In the genomic region with DNA sequence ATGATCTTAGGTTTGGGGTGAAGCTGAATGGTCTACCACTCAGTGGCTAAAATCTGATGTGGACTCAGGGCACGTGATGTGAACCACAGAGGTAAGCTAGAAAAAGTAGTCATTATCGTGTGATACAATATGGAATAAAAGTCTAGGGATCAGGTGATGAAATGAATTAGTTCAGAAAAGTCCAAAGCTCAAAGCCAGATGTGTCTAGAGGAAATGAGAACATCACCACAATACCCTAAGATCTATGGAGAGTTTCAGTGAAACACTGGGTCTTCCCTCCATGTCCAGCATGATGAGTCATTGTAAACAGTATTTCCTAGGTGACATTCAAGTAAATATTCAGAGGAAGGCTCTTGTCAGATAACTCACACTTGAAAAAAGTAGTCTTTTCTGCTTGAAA, we compare ENCODE assay signal across 2 cellular contexts.
TF ChIP-seq lines count a peak whose summit lies in the region.

No MANE protein-coding gene starts in this region.

TF ChIP-seq in SK-N-SH treated with all-trans-retinoic acid at 6 μM for 48 hours, 23 proteins besides CTCF, POLR2A, EP300 and RAD21 (continued from another document):
- TF ChIP-seq, protein P1, sequence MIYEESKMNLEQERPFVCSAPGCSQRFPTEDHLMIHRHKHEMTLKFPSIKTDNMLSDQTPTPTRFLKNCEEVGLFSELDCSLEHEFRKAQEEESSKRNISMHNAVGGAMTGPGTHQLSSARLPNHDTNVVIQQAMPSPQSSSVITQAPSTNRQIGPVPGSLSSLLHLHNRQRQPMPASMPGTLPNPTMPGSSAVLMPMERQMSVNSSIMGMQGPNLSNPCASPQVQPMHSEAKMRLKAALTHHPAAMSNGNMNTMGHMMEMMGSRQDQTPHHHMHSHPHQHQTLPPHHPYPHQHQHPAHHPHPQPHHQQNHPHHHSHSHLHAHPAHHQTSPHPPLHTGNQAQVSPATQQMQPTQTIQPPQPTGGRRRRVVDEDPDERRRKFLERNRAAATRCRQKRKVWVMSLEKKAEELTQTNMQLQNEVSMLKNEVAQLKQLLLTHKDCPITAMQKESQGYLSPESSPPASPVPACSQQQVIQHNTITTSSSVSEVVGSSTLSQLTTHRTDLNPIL (CRISPR knock-in tag; IDR thresholded peaks at IDR 0.05; ENCODE audit: low read depth) = no peak
- TF ChIP-seq GLIS3 (CRISPR knock-in tag; IDR thresholded peaks at IDR 0.05) (no peak), PPARA (CRISPR knock-in tag; IDR thresholded peaks at IDR 0.05; ENCODE audit: borderline replicate concordance) (no peak), SNAI2 (CRISPR knock-in tag; IDR thresholded peaks at IDR 0.05) (no peak), ZFP30 (CRISPR knock-in tag; IDR thresholded peaks at IDR 0.05) (no peak), TCF4 (CRISPR knock-in tag; IDR thresholded peaks at IDR 0.05; ENCODE audit: borderline replicate concordance) (no peak), ZNF70 (CRISPR knock-in tag; IDR thresholded peaks at IDR 0.05) (no peak), TOX (CRISPR knock-in tag; IDR thresholded peaks at IDR 0.05; ENCODE audit: borderline replicate concordance) (no peak), RARB (CRISPR knock-in tag; IDR thresholded peaks at IDR 0.05) (no peak)
- TF ChIP-seq, protein P2, sequence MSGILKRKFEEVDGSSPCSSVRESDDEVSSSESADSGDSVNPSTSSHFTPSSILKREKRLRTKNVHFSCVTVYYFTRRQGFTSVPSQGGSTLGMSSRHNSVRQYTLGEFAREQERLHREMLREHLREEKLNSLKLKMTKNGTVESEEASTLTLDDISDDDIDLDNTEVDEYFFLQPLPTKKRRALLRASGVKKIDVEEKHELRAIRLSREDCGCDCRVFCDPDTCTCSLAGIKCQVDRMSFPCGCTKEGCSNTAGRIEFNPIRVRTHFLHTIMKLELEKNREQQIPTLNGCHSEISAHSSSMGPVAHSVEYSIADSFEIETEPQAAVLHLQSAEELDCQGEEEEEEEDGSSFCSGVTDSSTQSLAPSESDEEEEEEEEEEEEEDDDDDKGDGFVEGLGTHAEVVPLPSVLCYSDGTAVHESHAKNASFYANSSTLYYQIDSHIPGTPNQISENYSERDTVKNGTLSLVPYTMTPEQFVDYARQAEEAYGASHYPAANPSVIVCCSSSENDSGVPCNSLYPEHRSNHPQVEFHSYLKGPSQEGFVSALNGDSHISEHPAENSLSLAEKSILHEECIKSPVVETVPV (CRISPR knock-in tag; IDR thresholded peaks at IDR 0.05) = no peak
- TF ChIP-seq, protein P3, sequence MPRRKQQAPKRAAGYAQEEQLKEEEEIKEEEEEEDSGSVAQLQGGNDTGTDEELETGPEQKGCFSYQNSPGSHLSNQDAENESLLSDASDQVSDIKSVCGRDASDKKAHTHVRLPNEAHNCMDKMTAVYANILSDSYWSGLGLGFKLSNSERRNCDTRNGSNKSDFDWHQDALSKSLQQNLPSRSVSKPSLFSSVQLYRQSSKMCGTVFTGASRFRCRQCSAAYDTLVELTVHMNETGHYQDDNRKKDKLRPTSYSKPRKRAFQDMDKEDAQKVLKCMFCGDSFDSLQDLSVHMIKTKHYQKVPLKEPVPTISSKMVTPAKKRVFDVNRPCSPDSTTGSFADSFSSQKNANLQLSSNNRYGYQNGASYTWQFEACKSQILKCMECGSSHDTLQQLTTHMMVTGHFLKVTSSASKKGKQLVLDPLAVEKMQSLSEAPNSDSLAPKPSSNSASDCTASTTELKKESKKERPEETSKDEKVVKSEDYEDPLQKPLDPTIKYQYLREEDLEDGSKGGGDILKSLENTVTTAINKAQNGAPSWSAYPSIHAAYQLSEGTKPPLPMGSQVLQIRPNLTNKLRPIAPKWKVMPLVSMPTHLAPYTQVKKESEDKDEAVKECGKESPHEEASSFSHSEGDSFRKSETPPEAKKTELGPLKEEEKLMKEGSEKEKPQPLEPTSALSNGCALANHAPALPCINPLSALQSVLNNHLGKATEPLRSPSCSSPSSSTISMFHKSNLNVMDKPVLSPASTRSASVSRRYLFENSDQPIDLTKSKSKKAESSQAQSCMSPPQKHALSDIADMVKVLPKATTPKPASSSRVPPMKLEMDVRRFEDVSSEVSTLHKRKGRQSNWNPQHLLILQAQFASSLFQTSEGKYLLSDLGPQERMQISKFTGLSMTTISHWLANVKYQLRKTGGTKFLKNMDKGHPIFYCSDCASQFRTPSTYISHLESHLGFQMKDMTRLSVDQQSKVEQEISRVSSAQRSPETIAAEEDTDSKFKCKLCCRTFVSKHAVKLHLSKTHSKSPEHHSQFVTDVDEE (CRISPR knock-in tag; IDR thresholded peaks at IDR 0.05) = no peak

TF ChIP-seq in SK-N-SH, 30 proteins besides CTCF, POLR2A, EP300 and RAD21 (continued from another document):
- TF ChIP-seq, protein P4, sequence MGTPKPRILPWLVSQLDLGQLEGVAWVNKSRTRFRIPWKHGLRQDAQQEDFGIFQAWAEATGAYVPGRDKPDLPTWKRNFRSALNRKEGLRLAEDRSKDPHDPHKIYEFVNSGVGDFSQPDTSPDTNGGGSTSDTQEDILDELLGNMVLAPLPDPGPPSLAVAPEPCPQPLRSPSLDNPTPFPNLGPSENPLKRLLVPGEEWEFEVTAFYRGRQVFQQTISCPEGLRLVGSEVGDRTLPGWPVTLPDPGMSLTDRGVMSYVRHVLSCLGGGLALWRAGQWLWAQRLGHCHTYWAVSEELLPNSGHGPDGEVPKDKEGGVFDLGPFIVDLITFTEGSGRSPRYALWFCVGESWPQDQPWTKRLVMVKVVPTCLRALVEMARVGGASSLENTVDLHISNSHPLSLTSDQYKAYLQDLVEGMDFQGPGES (IDR thresholded peaks at IDR 0.05; ENCODE audit: low read depth, low read length) = no peak
- TF ChIP-seq CHD2 (IDR thresholded peaks at IDR 0.05; ENCODE audit: low read length, partially characterized antibody) (no peak), TAF1 (IDR thresholded peaks at IDR 0.05; ENCODE audit: borderline replicate concordance, low read depth, low read length) (no peak), EZH2phosphoT487 (IDR thresholded peaks at IDR 0.05; ENCODE audit: borderline replicate concordance, low read depth) (no peak), ELF1 (IDR thresholded peaks at IDR 0.05) (no peak), RFX5 (IDR thresholded peaks at IDR 0.05; ENCODE audit: low read length) (no peak), FOSL2 (IDR thresholded peaks at IDR 0.05; ENCODE audit: borderline replicate concordance, low read depth) (no peak), FOXM1 (IDR thresholded peaks at IDR 0.05; ENCODE audit: low read depth) (no peak), RCOR1 (IDR thresholded peaks at IDR 0.05; ENCODE audit: low read length) (no peak), SMC3 (IDR thresholded peaks at IDR 0.05; ENCODE audit: low read depth, low read length) (no peak), MEF2A (IDR thresholded peaks at IDR 0.05; ENCODE audit: borderline replicate concordance, low read depth) (no peak), POLR2AphosphoS5 (IDR thresholded peaks at IDR 0.05; ENCODE audit: low read depth, low read length) (no peak)
- TF ChIP-seq, protein P5, sequence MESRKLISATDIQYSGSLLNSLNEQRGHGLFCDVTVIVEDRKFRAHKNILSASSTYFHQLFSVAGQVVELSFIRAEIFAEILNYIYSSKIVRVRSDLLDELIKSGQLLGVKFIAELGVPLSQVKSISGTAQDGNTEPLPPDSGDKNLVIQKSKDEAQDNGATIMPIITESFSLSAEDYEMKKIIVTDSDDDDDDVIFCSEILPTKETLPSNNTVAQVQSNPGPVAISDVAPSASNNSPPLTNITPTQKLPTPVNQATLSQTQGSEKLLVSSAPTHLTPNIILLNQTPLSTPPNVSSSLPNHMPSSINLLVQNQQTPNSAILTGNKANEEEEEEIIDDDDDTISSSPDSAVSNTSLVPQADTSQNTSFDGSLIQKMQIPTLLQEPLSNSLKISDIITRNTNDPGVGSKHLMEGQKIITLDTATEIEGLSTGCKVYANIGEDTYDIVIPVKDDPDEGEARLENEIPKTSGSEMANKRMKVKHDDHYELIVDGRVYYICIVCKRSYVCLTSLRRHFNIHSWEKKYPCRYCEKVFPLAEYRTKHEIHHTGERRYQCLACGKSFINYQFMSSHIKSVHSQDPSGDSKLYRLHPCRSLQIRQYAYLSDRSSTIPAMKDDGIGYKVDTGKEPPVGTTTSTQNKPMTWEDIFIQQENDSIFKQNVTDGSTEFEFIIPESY (IDR thresholded peaks at IDR 0.05; ENCODE audit: borderline replicate concordance, low read depth) = no peak
- TF ChIP-seq, protein P6, sequence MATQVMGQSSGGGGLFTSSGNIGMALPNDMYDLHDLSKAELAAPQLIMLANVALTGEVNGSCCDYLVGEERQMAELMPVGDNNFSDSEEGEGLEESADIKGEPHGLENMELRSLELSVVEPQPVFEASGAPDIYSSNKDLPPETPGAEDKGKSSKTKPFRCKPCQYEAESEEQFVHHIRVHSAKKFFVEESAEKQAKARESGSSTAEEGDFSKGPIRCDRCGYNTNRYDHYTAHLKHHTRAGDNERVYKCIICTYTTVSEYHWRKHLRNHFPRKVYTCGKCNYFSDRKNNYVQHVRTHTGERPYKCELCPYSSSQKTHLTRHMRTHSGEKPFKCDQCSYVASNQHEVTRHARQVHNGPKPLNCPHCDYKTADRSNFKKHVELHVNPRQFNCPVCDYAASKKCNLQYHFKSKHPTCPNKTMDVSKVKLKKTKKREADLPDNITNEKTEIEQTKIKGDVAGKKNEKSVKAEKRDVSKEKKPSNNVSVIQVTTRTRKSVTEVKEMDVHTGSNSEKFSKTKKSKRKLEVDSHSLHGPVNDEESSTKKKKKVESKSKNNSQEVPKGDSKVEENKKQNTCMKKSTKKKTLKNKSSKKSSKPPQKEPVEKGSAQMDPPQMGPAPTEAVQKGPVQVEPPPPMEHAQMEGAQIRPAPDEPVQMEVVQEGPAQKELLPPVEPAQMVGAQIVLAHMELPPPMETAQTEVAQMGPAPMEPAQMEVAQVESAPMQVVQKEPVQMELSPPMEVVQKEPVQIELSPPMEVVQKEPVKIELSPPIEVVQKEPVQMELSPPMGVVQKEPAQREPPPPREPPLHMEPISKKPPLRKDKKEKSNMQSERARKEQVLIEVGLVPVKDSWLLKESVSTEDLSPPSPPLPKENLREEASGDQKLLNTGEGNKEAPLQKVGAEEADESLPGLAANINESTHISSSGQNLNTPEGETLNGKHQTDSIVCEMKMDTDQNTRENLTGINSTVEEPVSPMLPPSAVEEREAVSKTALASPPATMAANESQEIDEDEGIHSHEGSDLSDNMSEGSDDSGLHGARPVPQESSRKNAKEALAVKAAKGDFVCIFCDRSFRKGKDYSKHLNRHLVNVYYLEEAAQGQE (IDR thresholded peaks at IDR 0.05; ENCODE audit: low read depth, low read length) = no peak
- TF ChIP-seq, protein P7, sequence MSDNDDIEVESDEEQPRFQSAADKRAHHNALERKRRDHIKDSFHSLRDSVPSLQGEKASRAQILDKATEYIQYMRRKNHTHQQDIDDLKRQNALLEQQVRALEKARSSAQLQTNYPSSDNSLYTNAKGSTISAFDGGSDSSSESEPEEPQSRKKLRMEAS (IDR thresholded peaks at IDR 0.05; ENCODE audit: low read depth) = no peak
